In the genomic region with DNA sequence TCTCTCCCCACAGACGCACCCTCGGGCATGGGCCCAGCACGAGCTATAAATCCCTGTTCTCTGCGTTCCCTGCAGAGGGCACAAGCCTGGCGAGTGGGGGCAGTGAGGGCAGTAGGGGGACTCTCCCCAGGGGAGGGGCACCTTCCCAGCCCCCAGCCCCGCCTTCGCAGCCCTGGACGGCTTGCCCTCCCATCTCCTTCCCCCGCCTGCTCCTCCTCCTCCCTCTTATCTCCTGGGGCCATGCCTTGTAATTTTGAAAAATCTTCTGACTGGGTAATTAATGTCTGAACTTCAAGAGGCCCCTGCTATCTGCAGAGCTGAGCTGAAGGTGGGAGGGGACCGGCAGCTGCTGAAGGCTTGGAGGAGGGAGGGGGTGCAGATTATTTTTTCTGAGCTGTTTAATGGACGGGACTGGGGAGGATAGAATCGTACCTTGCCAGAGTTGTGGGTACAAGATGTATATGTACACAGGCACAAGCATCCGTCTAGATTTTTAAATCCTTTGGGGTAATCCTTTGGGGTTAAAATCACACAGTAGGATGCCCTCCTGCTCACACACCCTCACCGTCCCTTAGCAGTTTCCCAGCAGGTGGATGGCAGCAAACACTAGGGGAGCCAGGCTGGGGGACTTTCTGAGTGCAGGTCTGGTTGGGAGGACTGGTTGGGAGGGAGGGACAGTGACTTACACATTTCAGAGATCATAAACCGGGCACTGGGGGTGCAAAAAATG, we compare ENCODE assay signal across 9 cellular contexts.
A peak's percentile ranks its signal among the peaks of the same experiment; 100 is the strongest.
DNase-seq lines count a peak whose midpoint lies in the region; ATAC-seq, FAIRE-seq and TF ChIP-seq lines count a peak whose summit lies in the region.
"Had no signal": no experiment of that assay in that cellular context is flagged by ENCODE, and none has a peak within 500 bp of the region (broad histone marks: within the 10 kb centered on the region; RNA-seq: fewer than 3 reads in every experiment).

No MANE protein-coding gene starts in this region.

- H3K4me3 Mint-ChIP-seq in MCF 10A (ENCODE audit: unreplicated experiment) = no peak overlapping the region

- H3K14ac ChIP-seq in H1 (ENCODE audit: insufficient read length) = no peak overlapping the region

- H3K27ac ChIP-seq in H1 (ENCODE audit: low read depth, low read length) (no peak overlapping the region), ovary (peak overlapping the region in 1 of 2 donors; percentile 45)

- TF ChIP-seq CTCF in H1 (IDR thresholded peaks at IDR 0.05; ENCODE audit: control extremely low read depth in 1 of 3, insufficient read depth in 1 of 3, low read depth in 1 of 3, low read length in 3 of 3) = peak in 1 of 3 experiments; percentile 23; a peak in 1 of 4 replicates
- no peak for TF ChIP-seq CTCF in ovary (IDR thresholded peaks at IDR 0.05)
- no peak for TF ChIP-seq CTCF in MCF 10A (IDR thresholded peaks at IDR 0.05; ENCODE audit: unreplicated experiment)

- H3K4ac ChIP-seq in H1 (replicated peaks; ENCODE audit: insufficient read length, low read depth, low read length) = no peak overlapping the region

- no peak overlapping the region for H4K5ac ChIP-seq in H1 (ENCODE audit: insufficient read length, low read depth, low read length)

- ATAC-seq in HG03469 (IDR thresholded peaks at IDR 0.05; ENCODE audit: unreplicated experiment) = no peak

- no peak overlapping the region for H2AFZ ChIP-seq in H1 (ENCODE audit: low read length)

- no peak overlapping the region for H2BK5ac ChIP-seq in H1 (ENCODE audit: low read depth, low read length)

- peak overlapping the region; percentile 3 to 36; a peak in 1 of 4 replicates for H3K4me2 ChIP-seq in H1 (ENCODE audit: insufficient read depth in 1 of 2, low read depth in 2 of 2, low read length in 2 of 2)

- CTCF ChIA-PET in H1 (lab: Charles Lee; ENCODE audit: partially characterized antibody) (interaction anchor here (0.6 to 5.3 kb wide), 16 partner anchors 9 to 237 kb away, joined by 3 to 28 read pairs (median 4); no protein-coding TSS in a partner anchor), MCF 10A (lab: Yijun Ruan, JAX) (no interaction called here)

- H3K79me1 ChIP-seq in H1 (ENCODE audit: low read depth, low read length) = no peaks in the 10 kb centered on the region

- H3K18ac ChIP-seq in H1 (ENCODE audit: extremely low read depth, low read length) = no peak overlapping the region

- TF ChIP-seq EP300 in H1 (IDR thresholded peaks at IDR 0.05; ENCODE audit: borderline replicate concordance in 1 of 2, low read depth in 2 of 2, low read length in 2 of 2) = no peak
- TF ChIP-seq EP300 in ovary (IDR thresholded peaks at IDR 0.05) = no peak

- H3K27ac Mint-ChIP-seq in MCF 10A (ENCODE audit: low read depth, unreplicated experiment) = no peak overlapping the region

- H3K79me2 ChIP-seq in H1 (ENCODE audit: control insufficient read depth in 1 of 2, insufficient read depth in 2 of 2, low read length in 2 of 2) = no peaks in the 10 kb centered on the region

- BruUV-seq in MCF 10A (replicated peaks; lab: Mats Ljungman, UMichigan) = no TSS peak

- no peak overlapping the region for H4K91ac ChIP-seq in H1 (replicated peaks; ENCODE audit: insufficient read length, low read length)

- DNase-seq in Daoy (ENCODE audit: low read depth) (peak; percentile 36), NCI-H2171 (lab: John Stamatoyannopoulos, UW) (peak; percentile 36), H1 (ENCODE audit: low read depth in 1 of 2, low spot score in 2 of 2) (peak in 1 of 2 experiments; percentile 54), ovary (peak in 4 of 5 donors; percentile 19 to 59 (median 58)), cerebellar cortex (ENCODE audit: low spot score) (no peak), MCF 10A (ENCODE audit: unreplicated experiment) (no peak)
- DNase-seq in stimulated activated CD4-positive, alpha-beta T cell treated with anti-CD3 and anti-CD28 coated beads, Interleukin-4, amount 100 ng/mL, for 1 hour = no peak
- DNase-seq: stimulated activated CD4-positive, alpha-beta T cell treated with anti-CD3 and anti-CD28 coated beads, Interleukin-2, amount 100 ng/mL, for 48 hours had no signal

- H2BK120ac ChIP-seq in H1 (replicated peaks; ENCODE audit: low read depth, low read length) = no peak overlapping the region

- no peak for TF ChIP-seq RAD21 in H1 (IDR thresholded peaks at IDR 0.05 in 1 of 2, conservative IDR thresholded peaks at IDR 0.05 in 1 of 2; ENCODE audit: low read depth in 2 of 2, low read length in 2 of 2)

- H3K9ac ChIP-seq in H1 (replicated peaks in 1 of 4; ENCODE audit: extremely low read depth in 1 of 4, low read depth in 3 of 4, low read length in 3 of 4) = no peak overlapping the region

- peaks cover 2% of the 10 kb centered on the region; the same call in 1 of the 2 replicates for H3K23me2 ChIP-seq in H1 (ENCODE audit: low read depth, low read length)

- H3K9me3 ChIP-seq in H1 (ENCODE audit: insufficient read depth in 2 of 2, low read depth in 1 of 2, low read length in 1 of 2) = no peaks in the 10 kb centered on the region
- no peaks in the 10 kb centered on the region for H3K9me3 ChIP-seq in ovary

- H4K8ac ChIP-seq in H1 (ENCODE audit: extremely low read depth, insufficient read depth, low read length) = no peak overlapping the region

- no peak overlapping the region for H3K4me3 ChIP-seq in H1 (ENCODE audit: extremely low read depth in 1 of 4, insufficient read depth in 2 of 4, low read depth in 3 of 4, low read length in 4 of 4)
- H3K4me3 ChIP-seq in ovary = no peak overlapping the region

- POLR2A ChIA-PET in H1 (lab: Charles Lee; ENCODE audit: partially characterized antibody) (interaction anchor here (0.6 to 1.1 kb wide), 2 partner anchors 12 to 1204 kb away, joined by 3 to 5 read pairs; no protein-coding TSS in a partner anchor), MCF 10A (lab: Yijun Ruan, JAX) (interaction anchor here (0.7 kb wide), 1 partner anchor 168 kb away, joined by 4 read pairs; no protein-coding TSS in a partner anchor)

- no peak overlapping the region for H3K23ac ChIP-seq in H1 (ENCODE audit: insufficient read length)

- peaks cover 28% of the 10 kb centered on the region for H3K36me3 Mint-ChIP-seq in MCF 10A (ENCODE audit: insufficient read depth, unreplicated experiment)

- H3K27me3 ChIP-seq in H1 (replicated peaks in 1 of 4; ENCODE audit: control insufficient read depth in 3 of 4, extremely low read depth in 1 of 4, insufficient read depth in 3 of 4, low read length in 3 of 4) (no peaks in the 10 kb centered on the region), ovary (no peaks in the 10 kb centered on the region)

- no peak overlapping the region for H3K56ac ChIP-seq in H1 (replicated peaks; ENCODE audit: insufficient read length, low read depth, low read length)

- H2BK20ac ChIP-seq in H1 (ENCODE audit: low read length) = no peak overlapping the region

- peaks cover 32% of the 10 kb centered on the region for H3K4me1 Mint-ChIP-seq in MCF 10A (ENCODE audit: insufficient read depth, unreplicated experiment)

- no peaks in the 10 kb centered on the region for H3K27me3 Mint-ChIP-seq in MCF 10A (ENCODE audit: insufficient read depth, unreplicated experiment)

- TF ChIP-seq POLR2A in H1 (IDR thresholded peaks at IDR 0.05; ENCODE audit: control extremely low read depth in 1 of 2, low read depth in 2 of 2, low read length in 2 of 2) = no peak
- TF ChIP-seq POLR2A in ovary (IDR thresholded peaks at IDR 0.05) = no peak

- H3K4me1 ChIP-seq in H1 (replicated peaks in 1 of 4; ENCODE audit: control insufficient read depth in 3 of 4, insufficient read depth in 4 of 4, low read length in 3 of 4) (peaks cover 11 to 35% (median 22%) of the 10 kb centered on the region in 4 experiments), ovary (ENCODE audit: insufficient read depth) (peaks cover 28% of the 10 kb centered on the region)

- 0 out of 2 replicates have a peak overlapping the region, but pooled peaks have one; percentile 55 for H2BK15ac ChIP-seq in H1 (ENCODE audit: low read length)

- no peaks in the 10 kb centered on the region for H4K20me1 ChIP-seq in H1 (replicated peaks in 1 of 2; ENCODE audit: control insufficient read depth in 1 of 2, insufficient read depth in 2 of 2, low read length in 2 of 2)

- H3K9me3 Mint-ChIP-seq in MCF 10A (ENCODE audit: unreplicated experiment) = no peaks in the 10 kb centered on the region

- 55% methylated on average over 13 of the region's 15 CpGs; no CpG with 5 or more reads in 1 of the 2 experiments for WGBS in H1 (ENCODE audit: extremely low coverage in 1 of 2, insufficient coverage in 1 of 2, insufficient read length in 1 of 2, insufficient replicate concordance in 2 of 2, low coverage in 1 of 2, low lambda C conversion rate in 2 of 2, missing lambda C conversion rate in 1 of 2), 2 experiments
- 19 to 25% (median 21%) methylated on average over 15 of the region's 15 CpGs for WGBS in ovary, 3 donors

- intact Hi-C loops in ovary (cut with DNase I) (no loop called here), MCF 10A (cut with micrococcal nuclease) (no loop called here)

- H2BK12ac ChIP-seq in H1 (ENCODE audit: low read depth, low read length) = no peak overlapping the region

- no peak for FAIRE-seq in H1 (lab: Jason Lieb, UNC)

- H3K36me3 ChIP-seq in H1 (ENCODE audit: control insufficient read depth in 2 of 4, insufficient read depth in 4 of 4, low read length in 3 of 4) = no peaks in the 10 kb centered on the region
- H3K36me3 ChIP-seq in ovary = no peaks in the 10 kb centered on the region

- no peak overlapping the region for H2AK5ac ChIP-seq in H1 (ENCODE audit: low read depth, low read length)

TF ChIP-seq in H1, 55 proteins besides CTCF, POLR2A, EP300 and RAD21:
- TF ChIP-seq, protein P1, sequence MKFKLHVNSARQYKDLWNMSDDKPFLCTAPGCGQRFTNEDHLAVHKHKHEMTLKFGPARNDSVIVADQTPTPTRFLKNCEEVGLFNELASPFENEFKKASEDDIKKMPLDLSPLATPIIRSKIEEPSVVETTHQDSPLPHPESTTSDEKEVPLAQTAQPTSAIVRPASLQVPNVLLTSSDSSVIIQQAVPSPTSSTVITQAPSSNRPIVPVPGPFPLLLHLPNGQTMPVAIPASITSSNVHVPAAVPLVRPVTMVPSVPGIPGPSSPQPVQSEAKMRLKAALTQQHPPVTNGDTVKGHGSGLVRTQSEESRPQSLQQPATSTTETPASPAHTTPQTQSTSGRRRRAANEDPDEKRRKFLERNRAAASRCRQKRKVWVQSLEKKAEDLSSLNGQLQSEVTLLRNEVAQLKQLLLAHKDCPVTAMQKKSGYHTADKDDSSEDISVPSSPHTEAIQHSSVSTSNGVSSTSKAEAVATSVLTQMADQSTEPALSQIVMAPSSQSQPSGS (IDR thresholded peaks at IDR 0.05; ENCODE audit: low read length) = no peak
- TF ChIP-seq SUZ12 (IDR thresholded peaks at IDR 0.05; ENCODE audit: low read length) = no peak
- TF ChIP-seq GTF2F1 (IDR thresholded peaks at IDR 0.05; ENCODE audit: borderline replicate concordance, low read depth, low read length) = no peak

Comparison
In these comparisons a context has a peak if more than half of its experiments do, and no peak if none do; other contexts are left out.
1. DNase-seq: peak in Daoy (single experiment), NCI-H2171 (single experiment) and ovary (4 of 5); none in cerebellar cortex (single experiment), stimulated activated CD4-positive, alpha-beta T cell treated with anti-CD3 and anti-CD28 coated beads, Interleukin-4, amount 100 ng/mL, for 1 hour (single experiment) and MCF 10A (single experiment).